ENCODE assay signal across 1 cellular context in genomic region chr13:20997301-20998061, GRCh38.
TF ChIP-seq lines count a peak whose summit lies in the region.

No MANE protein-coding gene starts in this region.

TF ChIP-seq in H1, 55 proteins besides CTCF, POLR2A, EP300 and RAD21 (continued from another document):
- TF ChIP-seq CHD7 (IDR thresholded peaks at IDR 0.05; ENCODE audit: insufficient replicate concordance, low read length) (no peak), CHD1 (IDR thresholded peaks at IDR 0.05; ENCODE audit: low read depth, low read length) (no peak), SP2 (IDR thresholded peaks at IDR 0.05; ENCODE audit: low read length) (no peak), ZNF274 (IDR thresholded peaks at IDR 0.05; ENCODE audit: borderline replicate concordance, extremely low read depth, low read length) (no peak), PHF8 (conservative IDR thresholded peaks at IDR 0.05; ENCODE audit: low read depth, low read length) (no peak), MAFK (IDR thresholded peaks at IDR 0.05; ENCODE audit: low read depth, low read length) (no peak)
